ENCODE assay signal across 8 cellular contexts in genomic region chr1:1324084-1324523, GRCh38. TPM values are rescaled to one million over a fixed set of nuclear protein-coding genes. Genes with fewer than 3 reads are reported as not detected.
DNase-seq lines count a peak whose midpoint lies in the region; ATAC-seq and TF ChIP-seq lines count a peak whose summit lies in the region.

No MANE protein-coding gene starts in this region.

- H4K20me1 ChIP-seq in BLaER1 treated with 17β-estradiol and CSF1 and Interleukin-3, amounts not matched to agents 10 nM and 100 nM, result peaks cover 60 to 87% (median 82%) of the 10 kb centered on the region in 11 experiments
- H4K20me1 ChIP-seq in MM.1S (ENCODE audit: insufficient read depth, low read length), result peaks cover 12% of the 10 kb centered on the region; the same call in 1 of the 2 replicates

- no peaks in the 10 kb centered on the region for H3K27me3 ChIP-seq in BLaER1 treated with 17β-estradiol and CSF1 and Interleukin-3, amounts not matched to agents 10 nM and 100 nM
- no peaks in the 10 kb centered on the region for H3K27me3 ChIP-seq in MM.1S (replicated peaks; ENCODE audit: insufficient read depth, low read length)
- no peaks in the 10 kb centered on the region for H3K27me3 ChIP-seq in rectal smooth muscle tissue (ENCODE audit: control insufficient read depth, insufficient read depth, low read length)

- DNase-seq in MM.1S (no peak), epithelial cell of proximal tubule (ENCODE audit: low read depth) (no peak), NCI-H128 (lab: John Stamatoyannopoulos, UW; ENCODE audit: unreplicated experiment) (no peak), NCI-H345 treated with DMSO at 0.1 percent for 48 hours (lab: John Stamatoyannopoulos, UW; ENCODE audit: unreplicated experiment) (no peak), NCI-H146 treated with DMSO at 0.1 percent for 48 hours (lab: John Stamatoyannopoulos, UW; ENCODE audit: unreplicated experiment) (no peak)

- peaks cover 23 to 66% (median 52%) of the 10 kb centered on the region in 11 experiments for H3K36me3 ChIP-seq in BLaER1 treated with 17β-estradiol and CSF1 and Interleukin-3, amounts not matched to agents 10 nM and 100 nM
- H3K36me3 ChIP-seq in MM.1S (replicated peaks; ENCODE audit: insufficient read depth, low read length) (no peaks in the 10 kb centered on the region), rectal smooth muscle tissue (ENCODE audit: control insufficient read depth, insufficient read depth, low read length) (peaks cover 16% of the 10 kb centered on the region)

- H3K9me2 ChIP-seq in MM.1S (replicated peaks; ENCODE audit: insufficient read depth, low read length), result no peaks in the 10 kb centered on the region

- peak overlapping the region; percentile 85 to 97 (median 92) for H3K4me3 ChIP-seq in BLaER1 treated with 17β-estradiol and CSF1 and Interleukin-3, amounts not matched to agents 10 nM and 100 nM
- peak overlapping the region; percentile 99 for H3K4me3 ChIP-seq in MM.1S (ENCODE audit: low read length)
- H3K4me3 ChIP-seq in epithelial cell of proximal tubule (ENCODE audit: low read depth, low read length), result peak overlapping the region; percentile 92
- H3K4me3 ChIP-seq in rectal smooth muscle tissue (ENCODE audit: low read length), result peak overlapping the region; percentile 90

- peak overlapping the region; percentile 90 to 99 (median 92) for H3K9ac ChIP-seq in BLaER1 treated with 17β-estradiol and CSF1 and Interleukin-3, amounts not matched to agents 10 nM and 100 nM
- H3K9ac ChIP-seq in MM.1S (ENCODE audit: low read length) (peak overlapping the region; percentile 87), rectal smooth muscle tissue (ENCODE audit: low read length) (peak overlapping the region; percentile 68)

- H3K4me1 ChIP-seq in BLaER1 treated with 17β-estradiol and CSF1 and Interleukin-3, amounts not matched to agents 10 nM and 100 nM, result peaks cover 24 to 56% (median 48%) of the 10 kb centered on the region in 10 experiments
- H3K4me1 ChIP-seq in MM.1S (ENCODE audit: low read length) (peaks cover 3% of the 10 kb centered on the region; the same call in 1 of the 2 replicates), rectal smooth muscle tissue (ENCODE audit: control insufficient read depth, insufficient read depth, low read length) (peaks cover 11% of the 10 kb centered on the region)

- H3F3A ChIP-seq in MM.1S (ENCODE audit: insufficient read depth, low read length), result 0 out of 2 replicates have a peak, but pooled peaks cover 6% of the 10 kb centered on the region

- TF ChIP-seq CTCF in MM.1S (IDR thresholded peaks at IDR 0.05; ENCODE audit: low read length) (no peak), epithelial cell of proximal tubule (conservative IDR thresholded peaks at IDR 0.05; ENCODE audit: low read depth, low read length) (no peak)

- H2AFZ ChIP-seq in MM.1S (ENCODE audit: low read length), result peak overlapping the region; percentile 70; the same call in 1 of the 2 replicates

- H3K79me2 ChIP-seq in MM.1S (ENCODE audit: low read length), result peaks cover 75% of the 10 kb centered on the region

- peak; percentile 26 for ATAC-seq in GM21528 (IDR thresholded peaks at IDR 0.05; ENCODE audit: low FRiP score, unreplicated experiment)

- peak overlapping the region; percentile 77 to 93 (median 85) for H3K27ac ChIP-seq in BLaER1 treated with 17β-estradiol and CSF1 and Interleukin-3, amounts not matched to agents 10 nM and 100 nM
- H3K27ac ChIP-seq in MM.1S (ENCODE audit: low read length) (no peak overlapping the region), rectal smooth muscle tissue (ENCODE audit: low read depth, low read length) (peak overlapping the region; percentile 83)

- peak overlapping the region; percentile 51 to 83 (median 59); a peak in 20 of 22 replicates for H3K4me2 ChIP-seq in BLaER1 treated with 17β-estradiol and CSF1 and Interleukin-3, amounts not matched to agents 10 nM and 100 nM
- H3K4me2 ChIP-seq in MM.1S (ENCODE audit: low read depth, low read length), result peak overlapping the region; percentile 64

- H3K9me3 ChIP-seq in BLaER1 treated with 17β-estradiol and CSF1 and Interleukin-3, amounts not matched to agents 10 nM and 100 nM (replicated peaks in 1 of 11), result no peaks in the 10 kb centered on the region
- no peaks in the 10 kb centered on the region for H3K9me3 ChIP-seq in MM.1S (replicated peaks; ENCODE audit: insufficient read depth, low read length)

RNA-seq across cellular contexts. Expression of gene INTS11, which starts 0.4 kb away (rescaled TPM):
- total RNA-seq in epithelial cell of proximal tubule, result 58.7 and 118 TPM in 2 replicates

RNA-seq across cellular contexts. Expression of gene CPTP, which starts 0.5 kb away (rescaled TPM):
- total RNA-seq in epithelial cell of proximal tubule, result 40.1 and 42.4 TPM in 2 replicates

RNA-seq across cellular contexts. Expression of gene TAS1R3, which starts 7.0 kb away (rescaled TPM):
- not detected in 2 replicates for total RNA-seq in epithelial cell of proximal tubule

RNA-seq across cellular contexts. Expression of gene PUSL1, which starts 15.7 kb away (rescaled TPM):
- 46.5 and 92.7 TPM in 2 replicates for total RNA-seq in epithelial cell of proximal tubule

RNA-seq across cellular contexts. Expression of gene ACAP3, which starts 16.4 kb away (rescaled TPM):
- total RNA-seq in epithelial cell of proximal tubule, result 21.8 and 29.1 TPM in 2 replicates
